Comparison of ENCODE assay signal across 15 cellular contexts in the genomic region with DNA sequence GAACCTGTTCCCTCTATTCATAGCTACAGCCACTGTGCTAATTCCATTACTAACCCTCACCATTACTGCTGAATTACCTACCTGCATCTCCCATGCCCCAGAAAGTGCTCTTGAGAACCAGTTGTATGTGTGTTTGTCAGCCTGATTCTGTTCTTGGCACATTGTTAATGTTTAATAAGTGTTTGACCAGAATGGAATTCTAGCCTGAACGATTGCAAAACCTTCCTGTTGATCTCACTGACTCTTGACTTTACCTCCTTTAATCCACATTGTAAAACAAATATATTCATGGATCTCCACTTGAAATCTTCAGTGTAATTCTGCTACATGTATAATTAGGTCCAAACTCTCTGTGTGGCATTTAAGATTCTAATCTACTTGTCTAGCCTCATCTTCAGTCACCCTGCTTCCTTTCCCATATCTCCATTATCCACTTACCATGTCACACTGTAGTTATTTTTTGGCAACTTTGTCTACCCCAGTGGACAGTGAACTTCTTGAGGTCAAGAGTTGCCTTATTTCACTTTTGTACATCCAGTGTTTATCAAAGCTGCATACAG. TPM values are rescaled to one million over a fixed set of nuclear protein-coding genes. Genes with fewer than 3 reads are reported as not detected.
DNase-seq lines count a peak whose midpoint lies in the region; ATAC-seq, FAIRE-seq and TF ChIP-seq lines count a peak whose summit lies in the region.
"Had no signal": no experiment of that assay in that cellular context is flagged by ENCODE, and none has a peak within 500 bp of the region (broad histone marks: within the 10 kb centered on the region; RNA-seq: fewer than 3 reads in every experiment).

No MANE protein-coding gene starts in this region.

- ATAC-seq in GM18907 (IDR thresholded peaks at IDR 0.05; ENCODE audit: unreplicated experiment) = no peak
- ATAC-seq: natural killer cell treated with Interleukin-12 subunit alpha and Interleukin-12 subunit beta and Interleukin-15 and Interleukin-18, amount 100 ng/mL, for 72 hours had no signal

- no peak overlapping the region for H3K27ac Mint-ChIP-seq in neural crest cell (ENCODE audit: unreplicated experiment)
- H3K27ac Mint-ChIP-seq: activated naive CD4-positive, alpha-beta T cell treated with anti-CD3 and anti-CD28 coated beads for 36 hours; natural killer cell treated with Interleukin-12 subunit alpha and Interleukin-12 subunit beta and Interleukin-15 and Interleukin-18, amount 100 ng/mL, for 72 hours had no signal

- H3K4me1 Mint-ChIP-seq in neural crest cell = peaks cover 23% of the 10 kb centered on the region

- DNase-seq in DMS79 treated with DMSO at 0.1 percent for 48 hours (lab: John Stamatoyannopoulos, UW) (peak; percentile 26), RCC 7860 (ENCODE audit: low spot score) (peak; percentile 70), glomerular visceral epithelial cell (ENCODE audit: extremely low spot score) (peak; percentile 42), neural crest cell (ENCODE audit: low read depth, low spot score) (no peak), GM10248 (ENCODE audit: extremely low spot score) (no peak), NCI-H345 treated with DMSO at 0.1 percent for 48 hours (lab: John Stamatoyannopoulos, UW; ENCODE audit: unreplicated experiment) (no peak), urothelium cell line (ENCODE audit: low spot score) (no peak)
- DNase-seq: activated naive CD4-positive, alpha-beta T cell treated with anti-CD3 and anti-CD28 coated beads for 36 hours; OCI-M1; substantia nigra; WERI-Rb-1 had no signal

- peak; percentile 87 for FAIRE-seq in RCC 7860 (lab: Jason Lieb, UNC)
- no peak for FAIRE-seq in urothelium cell line (lab: Jason Lieb, UNC)
- FAIRE-seq: H1 had no signal

- TF ChIP-seq CTCF in neural crest cell (conservative IDR thresholded peaks at IDR 0.05) = no peak
- TF ChIP-seq CTCF in GM10248 (IDR thresholded peaks at IDR 0.05; ENCODE audit: control extremely low read depth, extremely low read depth, low read depth, missing control alignments) = no peak

- H3K9me3 Mint-ChIP-seq in neural crest cell = no peaks in the 10 kb centered on the region
- H3K9me3 Mint-ChIP-seq: activated naive CD4-positive, alpha-beta T cell treated with anti-CD3 and anti-CD28 coated beads for 36 hours; central memory CD8-positive, alpha-beta T cell; natural killer cell treated with Interleukin-12 subunit alpha and Interleukin-12 subunit beta and Interleukin-15 and Interleukin-18, amount 100 ng/mL, for 72 hours had no signal

- peak overlapping the region; percentile 4 for H3K4me3 Mint-ChIP-seq in neural crest cell
- H3K4me3 Mint-ChIP-seq: activated naive CD4-positive, alpha-beta T cell treated with anti-CD3 and anti-CD28 coated beads for 36 hours; central memory CD8-positive, alpha-beta T cell; natural killer cell treated with Interleukin-12 subunit alpha and Interleukin-12 subunit beta and Interleukin-15 and Interleukin-18, amount 100 ng/mL, for 72 hours had no signal

- CTCF ChIA-PET in GM10248 (lab: Yijun Ruan, JAX) = no interaction called here

- peaks cover 2% of the 10 kb centered on the region for H3K36me3 Mint-ChIP-seq in neural crest cell (ENCODE audit: low read depth)
- H3K36me3 Mint-ChIP-seq: natural killer cell treated with Interleukin-12 subunit alpha and Interleukin-12 subunit beta and Interleukin-15 and Interleukin-18, amount 100 ng/mL, for 72 hours had no signal

- POLR2A ChIA-PET in GM10248 (lab: Yijun Ruan, JAX) = no interaction called here

- no peaks in the 10 kb centered on the region for H3K27me3 Mint-ChIP-seq in neural crest cell (ENCODE audit: low read depth)
- H3K27me3 Mint-ChIP-seq: central memory CD8-positive, alpha-beta T cell; natural killer cell treated with Interleukin-12 subunit alpha and Interleukin-12 subunit beta and Interleukin-15 and Interleukin-18, amount 100 ng/mL, for 72 hours had no signal

RNA-seq across cellular contexts. Expression of gene ZNF277, which starts 4.9 kb away (rescaled TPM):
- 20.2 and 20.9 TPM in 2 replicates for total RNA-seq in neural crest cell

RNA-seq across cellular contexts. Expression of gene DOCK4, which starts 5.2 kb away (rescaled TPM):
- total RNA-seq in neural crest cell = 14.1 and 15.3 TPM in 2 replicates

Comparison
In these comparisons a context has a peak if more than half of its experiments do, and no peak if none do; other contexts are left out.
1. DNase-seq: peak in DMS79 treated with DMSO at 0.1 percent for 48 hours (single experiment), RCC 7860 (single experiment) and glomerular visceral epithelial cell (single experiment); none in neural crest cell (single experiment), GM10248 (single experiment), NCI-H345 treated with DMSO at 0.1 percent for 48 hours (single experiment) and urothelium cell line (single experiment).